ENCODE assay signal across 8 cellular contexts in the genomic region with DNA sequence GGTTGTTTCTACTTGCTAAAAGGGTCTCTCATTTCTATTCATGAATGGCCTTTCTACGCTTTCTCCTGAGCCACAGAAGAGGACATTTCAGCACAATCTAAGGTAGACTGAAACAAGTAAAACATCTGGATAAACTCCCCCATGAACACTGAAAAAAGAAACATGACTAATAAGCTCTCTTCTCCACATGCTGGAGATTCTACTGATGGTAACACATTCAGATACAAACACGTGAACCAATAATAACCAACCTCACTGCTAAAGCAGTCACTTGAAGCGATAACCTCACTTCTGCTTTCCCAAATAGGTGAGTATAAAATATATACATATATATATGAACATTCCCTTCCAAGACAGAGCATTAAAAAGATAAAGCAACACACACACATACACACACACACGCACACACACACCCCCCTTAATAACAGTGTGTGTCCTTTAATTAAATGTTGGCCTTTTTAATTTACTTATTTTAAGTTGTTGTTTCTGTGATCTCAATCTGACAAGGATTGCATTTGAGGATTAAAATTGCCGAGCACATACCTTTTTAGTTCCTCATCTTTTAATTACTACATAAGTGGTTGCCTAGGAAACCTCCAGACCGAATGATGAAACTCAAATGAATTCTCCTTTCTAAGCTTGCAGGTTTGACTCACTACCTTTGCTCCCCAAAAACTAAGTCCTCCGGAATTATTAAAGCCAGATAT.
A peak's percentile ranks its signal among the peaks of the same experiment; 100 is the strongest.
DNase-seq lines count a peak whose midpoint lies in the region; ATAC-seq, FAIRE-seq and TF ChIP-seq lines count a peak whose summit lies in the region.

No MANE protein-coding gene starts in this region.

- no peak overlapping the region for H3K4me3 ChIP-seq in OCI-LY7 (ENCODE audit: low read depth, low read length, poor library complexity, severe bottlenecking)
- no peak overlapping the region for H3K4me3 ChIP-seq in fibroblast of mammary gland (ENCODE audit: control insufficient read depth, low read depth, low read length)
- no peak overlapping the region for H3K4me3 ChIP-seq in heart right ventricle
- no peak overlapping the region for H3K4me3 ChIP-seq in thyroid gland (replicated peaks in 1 of 3)

- H3K27ac ChIP-seq in OCI-LY7 (ENCODE audit: low read depth, low read length, poor library complexity, severe bottlenecking) = no peak overlapping the region
- peak overlapping the region in 1 of 10 donors; percentile 17 for H3K27ac ChIP-seq in heart right ventricle
- H3K27ac ChIP-seq in thyroid gland = peak overlapping the region in 1 of 3 donors; percentile 72

- peaks cover 22% of the 10 kb centered on the region for H3K4me1 ChIP-seq in OCI-LY7 (ENCODE audit: insufficient read depth, low read length, poor library complexity, severe bottlenecking)
- peaks cover 3 to 92% (median 56%) of the 10 kb centered on the region in 9 donors for H3K4me1 ChIP-seq in heart right ventricle
- H3K4me1 ChIP-seq in thyroid gland = peaks cover 54% of the 10 kb centered on the region in 2 donors

- DNase-seq in CD1c-positive myeloid dendritic cell (ENCODE audit: extremely low spot score) (peak; percentile 77), OCI-LY7 (ENCODE audit: low spot score) (no peak), fibroblast of mammary gland (ENCODE audit: low read depth) (peak; percentile 80), heart right ventricle (no peak), islet precursor cell (no peak), urothelium cell line (ENCODE audit: low spot score) (no peak), thyroid gland (no peak)

- CTCF ChIA-PET in OCI-LY7 (lab: Charles Lee; ENCODE audit: unreplicated experiment) = interaction anchor here (0.5 to 0.7 kb wide), 2 partner anchors 129 to 396 kb away, joined by 3 read pairs; no protein-coding TSS in a partner anchor

- peak; percentile 33 for ATAC-seq in GM21447 (IDR thresholded peaks at IDR 0.05; ENCODE audit: unreplicated experiment)
- ATAC-seq in heart right ventricle = no peak

- no peaks in the 10 kb centered on the region for H4K20me1 ChIP-seq in OCI-LY7 (ENCODE audit: insufficient read depth, low read length)

- no peaks in the 10 kb centered on the region for H3K9me2 ChIP-seq in OCI-LY7 (ENCODE audit: insufficient read depth, low read length)

- H3K9me3 ChIP-seq in OCI-LY7 (ENCODE audit: low read length) (no peaks in the 10 kb centered on the region), heart right ventricle (no peaks in the 10 kb centered on the region), thyroid gland (no peaks in the 10 kb centered on the region)

- POLR2A ChIA-PET in OCI-LY7 (lab: Charles Lee) = interaction anchor here (0.7 kb wide), 1 partner anchor 179 kb away, joined by 3 read pairs; no protein-coding TSS in a partner anchor

- H2AFZ ChIP-seq in OCI-LY7 (ENCODE audit: low read length) = no peak overlapping the region

- H3K4me2 ChIP-seq in OCI-LY7 (ENCODE audit: low read length) = 0 out of 2 replicates have a peak overlapping the region, but pooled peaks have one; percentile 29

- H3K27me3 ChIP-seq in heart right ventricle (no peaks in the 10 kb centered on the region), thyroid gland (no peaks in the 10 kb centered on the region)

- no peak for FAIRE-seq in urothelium cell line (lab: Jason Lieb, UNC)

- 84 to 91% methylated on average over 7 of the region's 7 CpGs for WGBS in heart right ventricle, 2 donors
- 82 to 86% methylated on average over 7 of the region's 7 CpGs for WGBS in thyroid gland, 2 donors

- H3K36me3 ChIP-seq in OCI-LY7 (ENCODE audit: insufficient read depth, low read length) (peaks cover 29% of the 10 kb centered on the region), heart right ventricle (peaks cover 0 to 30% (median 0%) of the 10 kb centered on the region in 9 donors), thyroid gland (peaks cover 0 to 7% of the 10 kb centered on the region in 2 donors)

- intact Hi-C loops in OCI-LY7 (cut with micrococcal nuclease; ENCODE audit: unreplicated experiment) (no loop called here), heart right ventricle (cut with DNase I) (no loop called here), thyroid gland (cut with DNase I) (no loop called here)

- TF ChIP-seq POLR2A in thyroid gland (IDR thresholded peaks at IDR 0.05) = no peak

- H3K79me2 ChIP-seq in OCI-LY7 (ENCODE audit: insufficient read depth, low read depth, low read length) = peaks cover 23% of the 10 kb centered on the region; the same call in 1 of the 2 replicates

- no TSS peak for BruUV-seq in OCI-LY7 (replicated peaks; lab: Mats Ljungman, UMichigan)

- no peak for TF ChIP-seq CTCF in OCI-LY7 (conservative IDR thresholded peaks at IDR 0.05; ENCODE audit: low read length)
- no peak for TF ChIP-seq CTCF in fibroblast of mammary gland (conservative IDR thresholded peaks at IDR 0.05; ENCODE audit: control insufficient read depth, insufficient read depth, low read depth, low read length)
- TF ChIP-seq CTCF in heart right ventricle (IDR thresholded peaks at IDR 0.05) = no peak
- TF ChIP-seq CTCF in thyroid gland (IDR thresholded peaks at IDR 0.05) = no peak

Comparison
In these comparisons a context has a peak if more than half of its experiments do, and no peak if none do; other contexts are left out.
1. DNase-seq: peak in CD1c-positive myeloid dendritic cell (single experiment) and fibroblast of mammary gland (single experiment); none in OCI-LY7 (single experiment), heart right ventricle (0 of 2), islet precursor cell (single experiment), urothelium cell line (single experiment) and thyroid gland (0 of 2).